ENCODE assay signal across 27 cellular contexts in the genomic region with DNA sequence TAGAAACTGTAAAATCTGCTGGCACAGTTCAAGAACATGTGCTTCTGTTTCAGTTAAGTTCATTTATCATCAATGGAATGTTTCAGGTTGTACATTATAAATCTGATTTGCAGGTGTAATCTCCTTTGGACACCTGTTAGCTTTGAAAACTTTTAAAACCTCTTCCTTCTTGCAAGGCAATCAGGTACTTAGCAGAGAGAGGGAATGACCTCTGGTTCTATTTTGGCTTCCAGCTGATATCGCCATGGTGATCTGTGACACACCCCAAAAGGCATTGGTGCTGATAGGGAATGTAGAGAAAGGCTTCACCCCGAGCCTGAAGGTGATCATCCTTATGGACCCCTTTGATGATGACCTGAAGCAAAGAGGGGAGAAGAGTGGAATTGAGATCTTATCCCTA. TPM values are rescaled to one million over a fixed set of nuclear protein-coding genes. Genes with fewer than 3 reads are reported as not detected.
"Had no signal": no experiment of that assay in that cellular context is flagged by ENCODE, and none has a peak within 500 bp of the region (broad histone marks: within the 10 kb centered on the region; RNA-seq: fewer than 3 reads in every experiment).

No MANE protein-coding gene starts in this region.

- H3K4me3 Mint-ChIP-seq: immature natural killer cell; mesothelial cell of epicardium; naive thymus-derived CD4-positive, alpha-beta T cell; nephron; neural progenitor cell had no signal

- H3K9ac ChIP-seq: neural progenitor cell had no signal

- H3K36me3 Mint-ChIP-seq: mesothelial cell of epicardium, neural progenitor cell had no signal

- H3K27ac ChIP-seq: coronary artery, esophagus squamous epithelium, heart right ventricle, lower lobe of right lung, neural progenitor cell, prostate gland, skin epidermis, stomach, thyroid gland, vagina had no signal

- H3K9me3 ChIP-seq: esophagus squamous epithelium, heart right ventricle, lower lobe of right lung, prostate gland, stomach, thyroid gland, vagina had no signal

- H3K27me3 Mint-ChIP-seq: naive thymus-derived CD4-positive, alpha-beta T cell had no signal

- H3K36me3 ChIP-seq: neural progenitor cell, prostate gland, thyroid gland, vagina had no signal

- H3K9me3 Mint-ChIP-seq: immature natural killer cell, nephron, neural progenitor cell had no signal

- H3K4me1 ChIP-seq: esophagus squamous epithelium, heart right ventricle, lower lobe of right lung, neural progenitor cell, prostate gland, stomach, thyroid gland, vagina had no signal

- ATAC-seq: lower lobe of right lung; naive thymus-derived CD4-positive, alpha-beta T cell; right cardiac atrium had no signal

- DNase-seq: dermis blood vessel endothelial cell; effector memory CD4-positive, alpha-beta T cell; esophagus squamous epithelium; foreskin melanocyte; glutamatergic neuron; heart right ventricle; hypothalamus; immature natural killer cell; islet precursor cell; kidney glomerular epithelial cell; left ventricle myocardium superior; lower lobe of right lung; naive thymus-derived CD4-positive, alpha-beta T cell; right cardiac atrium; stimulated activated CD4-positive, alpha-beta T cell treated with anti-CD3 and anti-CD28 coated beads, Interleukin-15, amount 100 ng/mL, for 24 hours; stimulated activated CD4-positive, alpha-beta T cell treated with anti-CD3 and anti-CD28 coated beads, Interleukin-2, amount 100 ng/mL, for 48 hours; stimulated activated naive CD4-positive, alpha-beta T cell treated with Interleukin-2 at 50 U/mL for 16 hours; stomach; thyroid gland; trophoblast cell had no signal

- H3K4me3 ChIP-seq: coronary artery, esophagus squamous epithelium, heart right ventricle, lower lobe of right lung, neural progenitor cell, prostate gland, skin epidermis, stomach, thyroid gland, vagina had no signal

- H2AFZ ChIP-seq: neural progenitor cell had no signal

- H3K4me1 Mint-ChIP-seq: immature natural killer cell; mesothelial cell of epicardium; naive thymus-derived CD4-positive, alpha-beta T cell; nephron; neural progenitor cell had no signal

- H3K27ac Mint-ChIP-seq: immature natural killer cell, mesothelial cell of epicardium, nephron, neural progenitor cell had no signal

- H3K4me2 ChIP-seq: neural progenitor cell had no signal

- H3K27me3 ChIP-seq: esophagus squamous epithelium, heart right ventricle, neural progenitor cell, stomach, thyroid gland, vagina had no signal

RNA-seq across cellular contexts. Expression of a gene that starts 35.4 kb away (rescaled TPM):
- total RNA-seq: mesothelial cell of epicardium had no signal
